In the genomic region with DNA sequence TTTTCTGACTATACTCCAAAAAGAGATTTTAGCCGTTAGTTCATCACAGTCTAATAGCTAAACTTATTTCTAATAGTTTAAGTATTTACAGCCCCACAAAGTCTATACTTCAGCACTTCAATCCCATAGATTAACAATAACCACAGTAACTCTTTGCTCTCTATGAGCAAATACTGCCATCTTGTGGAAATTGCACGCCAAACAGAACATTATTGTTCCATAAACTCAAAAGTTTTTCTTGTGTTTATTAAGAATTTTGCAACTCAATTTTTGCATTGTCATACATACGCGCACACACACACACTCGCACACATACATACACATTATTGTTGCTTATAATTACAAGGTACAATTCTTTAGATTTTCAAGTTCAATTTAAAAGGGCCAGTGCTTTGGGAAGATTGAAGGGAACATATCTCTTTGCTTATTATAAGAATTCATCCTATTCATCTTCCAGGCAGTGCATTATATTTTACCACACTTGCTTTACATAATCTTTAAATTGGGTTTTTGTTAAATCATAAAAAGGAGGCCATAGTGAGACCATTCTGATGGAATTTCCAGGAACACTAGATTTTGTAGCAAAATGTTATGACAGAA, we compare ENCODE assay signal across 8 cellular contexts.
DNase-seq lines count a peak whose midpoint lies in the region; ATAC-seq, FAIRE-seq and TF ChIP-seq lines count a peak whose summit lies in the region.

No MANE protein-coding gene starts in this region.

- H3K9ac ChIP-seq in K562 (ENCODE audit: insufficient read depth in 1 of 2, low read depth in 2 of 2, low read length in 2 of 2) = no peak overlapping the region

- peak; percentile 35 for FAIRE-seq in K562 (lab: Jason Lieb, UNC)

- no peak overlapping the region for H2AFZ ChIP-seq in K562 (ENCODE audit: low read depth, low read length)

- DNase-seq in AG08396 (ENCODE audit: low spot score) = peak; percentile 47
- DNase-seq in GM13976 (ENCODE audit: low spot score) = peak; percentile 42
- peak; percentile 4 for DNase-seq in NCI-H2171 (lab: John Stamatoyannopoulos, UW)
- peak; percentile 24 to 47 (median 36) for DNase-seq in K562 (ENCODE audit: extremely low read depth in 1 of 4, low spot score in 3 of 4)
- no peak for DNase-seq in left lung
- DNase-seq in activated CD4-positive, CD25-positive, alpha-beta regulatory T cell treated with anti-CD3 and anti-CD28 coated beads, Interleukin-2, amount 50 U/mL, for 72 hours = no peak

- no peaks in the 10 kb centered on the region for H4K20me1 ChIP-seq in K562 (replicated peaks; ENCODE audit: control insufficient read depth, insufficient read depth, low read length)

- POLR2A ChIA-PET in K562 (lab: Yijun Ruan, JAX) = no interaction called here

- no peaks in the 10 kb centered on the region for H3K36me3 ChIP-seq in K562 (ENCODE audit: control insufficient read depth, insufficient read depth, low read length)
- no peaks in the 10 kb centered on the region for H3K36me3 ChIP-seq in left lung

- H3K4me3 ChIP-seq in K562 (no peak overlapping the region), left lung (no peak overlapping the region)

- H3K27ac ChIP-seq in K562 (ENCODE audit: extremely low read depth, low read depth, low read length) = no peak overlapping the region
- no peak overlapping the region for H3K27ac ChIP-seq in left lung

- H3K9me3 ChIP-seq in K562 (replicated peaks; ENCODE audit: control insufficient read depth, insufficient read depth, low read depth, low read length) (no peaks in the 10 kb centered on the region), left lung (no peaks in the 10 kb centered on the region)

- intact Hi-C loops in K562 (cut with micrococcal nuclease) (no loop called here), left lung (cut with DNase I) (no loop called here)

- TF ChIP-seq EP300 in K562 (IDR thresholded peaks at IDR 0.05; ENCODE audit: low read length) = no peak

- ATAC-seq in HG02885 (IDR thresholded peaks at IDR 0.05; ENCODE audit: poor library complexity, unreplicated experiment) = peak; percentile 79
- ATAC-seq in K562 = peak; percentile 75; the same call in 2 of the 3 replicates
- ATAC-seq in left lung = peak; percentile 75
- no peak for ATAC-seq in GM21528 (IDR thresholded peaks at IDR 0.05; ENCODE audit: low FRiP score, unreplicated experiment)

- no peaks in the 10 kb centered on the region for H3K27me3 ChIP-seq in K562 (ENCODE audit: control insufficient read depth in 2 of 2, insufficient read depth in 2 of 2, low read length in 2 of 2)
- no peaks in the 10 kb centered on the region for H3K27me3 ChIP-seq in left lung

- TF ChIP-seq POLR2A in K562 (conservative IDR thresholded peaks at IDR 0.05) = no peak

- no TSS peak for BruUV-seq in K562 (replicated peaks; lab: Mats Ljungman, UMichigan)

- peak; percentile 63 for TF ChIP-seq CTCF in GM13976 (IDR thresholded peaks at IDR 0.05; ENCODE audit: borderline replicate concordance, control extremely low read depth, extremely low read depth, insufficient read depth, missing control alignments)
- peak; percentile 30 to 82 (median 55); a peak in 5 of 6 replicates for TF ChIP-seq CTCF in K562 (IDR thresholded peaks at IDR 0.05 in 2 of 3, conservative IDR thresholded peaks at IDR 0.05 in 1 of 3; ENCODE audit: insufficient read depth in 2 of 3, low read depth in 1 of 3, low read length in 3 of 3)
- TF ChIP-seq CTCF in left lung (IDR thresholded peaks at IDR 0.05) = peak in 1 of 2 donors; percentile 69

- H3K4me1 ChIP-seq in K562 (replicated peaks in 1 of 2; ENCODE audit: control insufficient read depth in 2 of 2, insufficient read depth in 2 of 2, low read length in 2 of 2) (no peaks in the 10 kb centered on the region), left lung (no peaks in the 10 kb centered on the region)

- WGBS in K562 (ENCODE audit: insufficient coverage, low coverage, missing lambda C conversion rate) = 0% methylated on average over 5 of the region's 5 CpGs

- peak; percentile 76 to 80 for TF ChIP-seq RAD21 in K562 (CRISPR knock-in tag; conservative IDR thresholded peaks at IDR 0.05 in 1 of 2, IDR thresholded peaks at IDR 0.05 in 1 of 2)

- H3K4me2 ChIP-seq in K562 (ENCODE audit: insufficient read depth, low read length) = no peak overlapping the region

- in situ Hi-C loops in GM13976 (cut with MboI; ENCODE audit: low sequenced_read_pairs, unreplicated experiment) = loop anchor here (10.0 kb wide), 1 partner anchor 60 kb away; no protein-coding TSS in a partner anchor
- in situ Hi-C loops in K562 (cut with MboI) = no loop called here

- no peaks in the 10 kb centered on the region for H3K79me2 ChIP-seq in K562 (ENCODE audit: control insufficient read depth, insufficient read depth, low read length)

- no peaks in the 10 kb centered on the region for H3K9me1 ChIP-seq in K562 (ENCODE audit: control insufficient read depth, insufficient read depth, low read length)

- CTCF ChIA-PET in K562 (lab: Yijun Ruan, JAX; ENCODE audit: low intra/inter-chr PET ratio) = no interaction called here

TF ChIP-seq in K562, 482 proteins besides CTCF, POLR2A, EP300 and RAD21:
- no peak for TF ChIP-seq ETV1 (tag; conservative IDR thresholded peaks at IDR 0.05; ENCODE audit: low read depth)
- TF ChIP-seq SRSF9 (IDR thresholded peaks at IDR 0.05; ENCODE audit: borderline replicate concordance, low read depth, low read length) = no peak
- peak; percentile 52 for TF ChIP-seq ZNF316 (IDR thresholded peaks at IDR 0.05)
- TF ChIP-seq CBX8 (IDR thresholded peaks at IDR 0.05; ENCODE audit: borderline replicate concordance, extremely low read depth, low read depth, low read length, poor library complexity, severe bottlenecking) = no peak
- TF ChIP-seq, protein P1, sequence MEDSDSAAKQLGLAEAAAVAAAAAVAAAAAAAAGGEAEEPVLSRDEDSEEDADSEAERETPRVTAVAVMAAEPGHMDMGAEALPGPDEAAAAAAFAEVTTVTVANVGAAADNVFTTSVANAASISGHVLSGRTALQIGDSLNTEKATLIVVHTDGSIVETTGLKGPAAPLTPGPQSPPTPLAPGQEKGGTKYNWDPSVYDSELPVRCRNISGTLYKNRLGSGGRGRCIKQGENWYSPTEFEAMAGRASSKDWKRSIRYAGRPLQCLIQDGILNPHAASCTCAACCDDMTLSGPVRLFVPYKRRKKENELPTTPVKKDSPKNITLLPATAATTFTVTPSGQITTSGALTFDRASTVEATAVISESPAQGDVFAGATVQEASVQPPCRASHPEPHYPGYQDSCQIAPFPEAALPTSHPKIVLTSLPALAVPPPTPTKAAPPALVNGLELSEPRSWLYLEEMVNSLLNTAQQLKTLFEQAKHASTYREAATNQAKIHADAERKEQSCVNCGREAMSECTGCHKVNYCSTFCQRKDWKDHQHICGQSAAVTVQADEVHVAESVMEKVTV (CRISPR knock-in tag; IDR thresholded peaks at IDR 0.05) = peak; percentile 62
- TF ChIP-seq NCOA2 (IDR thresholded peaks at IDR 0.05; ENCODE audit: partially characterized antibody in 2 of 2) = no peak
- peak; percentile 63; the same call in 1 of the 2 replicates for TF ChIP-seq SMC3 (conservative IDR thresholded peaks at IDR 0.05; ENCODE audit: insufficient read depth, low read depth, low read length)
- TF ChIP-seq MAFG (tag; conservative IDR thresholded peaks at IDR 0.05) = peak; percentile 69

Comparison
In these comparisons a context has a peak if more than half of its experiments do, and no peak if none do; other contexts are left out.
1. DNase-seq: peak in AG08396 (single experiment), GM13976 (single experiment), NCI-H2171 (single experiment) and K562 (4 of 4); none in left lung (0 of 2) and activated CD4-positive, CD25-positive, alpha-beta regulatory T cell treated with anti-CD3 and anti-CD28 coated beads, Interleukin-2, amount 50 U/mL, for 72 hours (single experiment).